ENCODE assay signal across 1 cellular context in genomic region chr1:41308520-41308919, GRCh38.
TF ChIP-seq lines count a peak whose summit lies in the region.

No MANE protein-coding gene starts in this region.

TF ChIP-seq in GM12878, 131 proteins besides CTCF, POLR2A, EP300 and RAD21:
- peak; percentile 23; the same call in 1 of the 2 replicates for TF ChIP-seq SPI1 (IDR thresholded peaks at IDR 0.05; ENCODE audit: borderline replicate concordance, insufficient read depth, low read depth, low read length)
TF ChIP-seq in GM12878: peak in this region for 1; not testable (repeated sequence) for 130.
